7 cellular contexts compared by ENCODE assay signal in genomic region chr7:134724606-134725005, GRCh38. TPM values are rescaled to one million over a fixed set of nuclear protein-coding genes. Genes with fewer than 3 reads are reported as not detected.
DNase-seq lines count a peak whose midpoint lies in the region; ATAC-seq and TF ChIP-seq lines count a peak whose summit lies in the region.

No MANE protein-coding gene starts in this region.

- H3K36me3 Mint-ChIP-seq in MCF 10A (ENCODE audit: insufficient read depth, unreplicated experiment) (no peaks in the 10 kb centered on the region), neural crest cell (ENCODE audit: low read depth) (no peaks in the 10 kb centered on the region)
- no peaks in the 10 kb centered on the region for H3K36me3 Mint-ChIP-seq in activated T-cell treated with anti-CD3 and anti-CD28 coated beads, Interleukin-2, amount 50 U/mL, for 24 hours (ENCODE audit: low read depth)

- H3K4me3 Mint-ChIP-seq in MCF 10A (ENCODE audit: unreplicated experiment) (no peak overlapping the region), neural crest cell (no peak overlapping the region)
- no peak overlapping the region for H3K4me3 Mint-ChIP-seq in activated T-cell treated with anti-CD3 and anti-CD28 coated beads, Interleukin-2, amount 50 U/mL, for 24 hours

- no peak overlapping the region for H3K4me3 ChIP-seq in GM12865 (ENCODE audit: low read depth, low read length)

- H3K27ac Mint-ChIP-seq in MCF 10A (ENCODE audit: low read depth, unreplicated experiment) (no peak overlapping the region), neural crest cell (ENCODE audit: unreplicated experiment) (peak overlapping the region; percentile 68)
- no peak overlapping the region for H3K27ac Mint-ChIP-seq in activated T-cell treated with anti-CD3 and anti-CD28 coated beads, Interleukin-2, amount 50 U/mL, for 24 hours

- H3K4me1 Mint-ChIP-seq in MCF 10A (ENCODE audit: insufficient read depth, unreplicated experiment) (no peaks in the 10 kb centered on the region), neural crest cell (peaks cover 19% of the 10 kb centered on the region)
- peaks cover 3% of the 10 kb centered on the region for H3K4me1 Mint-ChIP-seq in activated T-cell treated with anti-CD3 and anti-CD28 coated beads, Interleukin-2, amount 50 U/mL, for 24 hours (ENCODE audit: low read depth)

- peak; percentile 56 for TF ChIP-seq CTCF in GM12865 (IDR thresholded peaks at IDR 0.05; ENCODE audit: insufficient read depth, low read depth, low read length, missing control alignments)
- peak; percentile 67 for TF ChIP-seq CTCF in MCF 10A (IDR thresholded peaks at IDR 0.05; ENCODE audit: unreplicated experiment)
- TF ChIP-seq CTCF in neural crest cell (conservative IDR thresholded peaks at IDR 0.05), result peak; percentile 46

- POLR2A ChIA-PET in MCF 10A (lab: Yijun Ruan, JAX), result interaction anchor here (0.6 to 1.4 kb wide), 3 partner anchors 78 to 686 kb away, joined by 3 to 4 read pairs (median 3); partner anchors contain the start of gene BPGM

- CTCF ChIA-PET in MCF 10A (lab: Yijun Ruan, JAX), result interaction anchor here (0.5 to 3.8 kb wide), 32 partner anchors 10 to 846 kb away, joined by 3 to 36 read pairs (median 4); no protein-coding TSS in a partner anchor

- intact Hi-C loops in MCF 10A (cut with micrococcal nuclease), result loop anchor here (1.0 kb wide), 2 partner anchors 121 to 220 kb away; no protein-coding TSS in a partner anchor

- BruUV-seq in MCF 10A (replicated peaks; lab: Mats Ljungman, UMichigan), result no TSS peak

- H3K27me3 Mint-ChIP-seq in MCF 10A (ENCODE audit: insufficient read depth, unreplicated experiment), result no peaks in the 10 kb centered on the region
- no peaks in the 10 kb centered on the region for H3K27me3 Mint-ChIP-seq in neural crest cell (ENCODE audit: low read depth)
- no peaks in the 10 kb centered on the region for H3K27me3 Mint-ChIP-seq in activated T-cell treated with anti-CD3 and anti-CD28 coated beads, Interleukin-2, amount 50 U/mL, for 24 hours

- no peak for ATAC-seq in HG03571 (IDR thresholded peaks at IDR 0.05; ENCODE audit: unreplicated experiment)

- DNase-seq in GM12865 (ENCODE audit: low read depth) (peak; percentile 60), KBM-7 (peak; percentile 47), MCF 10A (ENCODE audit: unreplicated experiment) (peak; percentile 65), neural crest cell (ENCODE audit: low read depth, low spot score) (no peak), activated gamma-delta T cell treated with Interleukin-2 at 50 U/mL for 16 hours (no peak)
- no peak for DNase-seq in activated T-cell treated with anti-CD3 and anti-CD28 coated beads, Interleukin-2, amount 50 U/mL, for 24 hours

- no peaks in the 10 kb centered on the region for H3K9me3 Mint-ChIP-seq in MCF 10A (ENCODE audit: unreplicated experiment)
- no peaks in the 10 kb centered on the region for H3K9me3 Mint-ChIP-seq in neural crest cell
- H3K9me3 Mint-ChIP-seq in activated T-cell treated with anti-CD3 and anti-CD28 coated beads, Interleukin-2, amount 50 U/mL, for 24 hours, result peaks cover 4% of the 10 kb centered on the region

- in situ Hi-C loops in KBM-7 (cut with MboI; ENCODE audit: low pct_unique_long_range_greater_than_20kb, low sequenced_read_pairs), result no loop called here

RNA-seq across cellular contexts. Expression of gene CALD1, which starts 54.8 kb away (rescaled TPM):
- 130 and 183 TPM in 2 replicates for total RNA-seq in MCF 10A (2022)
- 71.8 and 76.1 TPM in 2 replicates for total RNA-seq in neural crest cell

Comparison
In these comparisons a context has a peak if more than half of its experiments do, and no peak if none do; other contexts are left out.
1. DNase-seq: peak in GM12865 (single experiment), KBM-7 (single experiment) and MCF 10A (single experiment); none in neural crest cell (single experiment), activated T-cell treated with anti-CD3 and anti-CD28 coated beads, Interleukin-2, amount 50 U/mL, for 24 hours (single experiment) and activated gamma-delta T cell treated with Interleukin-2 at 50 U/mL for 16 hours (single experiment).
2. Peak in every context shown above with its lines, with median percentiles within 50 percentile points of each other: CTCF ChIP-seq.